Comparison of ENCODE assay signal across 8 cellular contexts in the genomic region with DNA sequence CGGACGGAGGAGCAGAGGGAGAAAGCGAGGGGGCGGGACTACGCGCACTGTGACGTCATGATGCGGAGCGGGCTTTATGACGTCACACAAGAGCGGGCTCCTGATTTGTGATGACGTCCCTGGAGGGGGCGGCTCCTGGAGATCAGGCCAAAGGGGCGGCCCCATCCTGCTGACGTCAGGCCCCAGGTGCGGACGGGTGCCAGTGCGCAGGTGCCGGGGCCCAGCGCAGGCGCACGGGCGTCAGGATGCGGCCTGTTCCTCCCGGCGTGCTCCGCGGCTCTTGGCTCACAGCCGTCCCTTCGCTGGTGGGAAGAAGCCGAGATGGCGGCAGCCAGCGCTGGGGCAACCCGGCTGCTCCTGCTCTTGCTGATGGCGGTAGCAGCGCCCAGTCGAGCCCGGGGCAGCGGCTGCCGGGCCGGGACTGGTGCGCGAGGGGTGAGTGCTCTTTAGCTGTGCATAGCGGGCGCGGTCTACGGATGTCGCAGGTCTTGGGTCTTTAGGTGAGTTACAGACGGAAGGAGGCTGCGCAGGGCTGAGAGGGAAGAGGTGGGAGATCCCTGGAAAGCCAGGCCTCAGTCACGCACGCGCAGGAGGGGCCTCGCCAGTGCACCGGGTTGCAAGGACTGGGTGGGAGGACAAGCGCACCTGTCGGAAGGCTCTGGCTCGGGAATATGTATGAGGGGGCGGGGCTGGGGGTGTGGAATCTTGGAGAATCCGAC. TPM values are rescaled to one million over a fixed set of nuclear protein-coding genes. Genes with fewer than 3 reads are reported as not detected.
DNase-seq lines count a peak whose midpoint lies in the region; ATAC-seq and TF ChIP-seq lines count a peak whose summit lies in the region.

A gene (plus strand): TSS at position 284 of the 719 bp plus-strand sequence. CDS start 38 bp downstream, at position 322.
A gene (minus strand): TSS at position 625 of the 719 bp plus-strand sequence. CDS start 460 bp downstream, at position 165.

- H3K9ac ChIP-seq in mesenchymal stem cell (ENCODE audit: low read length), result peak within 1 kb of the TSS; percentile 90

- H3K27ac ChIP-seq in effector memory CD4-positive, alpha-beta T cell (ENCODE audit: insufficient read depth, low read length, poor library complexity, severe bottlenecking), result peak within 1 kb of the TSS; percentile 78
- peak within 1 kb of the TSS; percentile 22 for H3K27ac ChIP-seq in mesenchymal stem cell (ENCODE audit: low read length, poor library complexity, severe bottlenecking)

- no peak within 1 kb of the TSS for H2BK120ac ChIP-seq in mesenchymal stem cell (ENCODE audit: low read depth, low read length)

- TF ChIP-seq CTCF in BE2C (IDR thresholded peaks at IDR 0.05; ENCODE audit: low read depth, low read length), result no peak

- no peak within 1 kb of the TSS for H2BK5ac ChIP-seq in mesenchymal stem cell (ENCODE audit: low read depth, low read length, poor library complexity, severe bottlenecking)

- H4K91ac ChIP-seq in mesenchymal stem cell (ENCODE audit: low read length), result peak within 1 kb of the TSS; percentile 97

- peak within 1 kb of the TSS; percentile 99 for H4K8ac ChIP-seq in mesenchymal stem cell (ENCODE audit: low read length)

- ATAC-seq in GM19324 (IDR thresholded peaks at IDR 0.05; ENCODE audit: low FRiP score, unreplicated experiment) (peak; percentile 85), HG03460 (IDR thresholded peaks at IDR 0.05; ENCODE audit: unreplicated experiment) (peak; percentile 79)

- peak within 1 kb of the TSS in 1 of 2 experiments; percentile 80 for H3K14ac ChIP-seq in mesenchymal stem cell (ENCODE audit: low read length in 2 of 2)

- no peak within 1 kb of the TSS for H2BK12ac ChIP-seq in mesenchymal stem cell (ENCODE audit: low read length in 2 of 2)

- H3K36me3 ChIP-seq in BE2C (peaks cover 9% of the 10 kb centered on the region), mesenchymal stem cell (ENCODE audit: control insufficient read depth in 1 of 2, insufficient read depth in 2 of 2, low read depth in 1 of 2, low read length in 2 of 2) (peaks cover 13 to 34% of the 10 kb centered on the region in 2 experiments)
- peaks cover 24% of the 10 kb centered on the region for H3K36me3 ChIP-seq in effector memory CD4-positive, alpha-beta T cell (ENCODE audit: control insufficient read depth, insufficient read depth, low read length)

- H3K4ac ChIP-seq in mesenchymal stem cell (ENCODE audit: low read depth in 1 of 2, low read length in 2 of 2), result peak within 1 kb of the TSS; percentile 87 to 88

- H3K23ac ChIP-seq in mesenchymal stem cell (ENCODE audit: low read length in 2 of 2), result peak within 1 kb of the TSS in 1 of 2 experiments; percentile 60

- DNase-seq in BE2C, result peak; percentile 93
- peak; percentile 89 for DNase-seq in NCI-H748 treated with DMSO at 0.1 percent for 48 hours (lab: John Stamatoyannopoulos, UW)
- DNase-seq in activated CD8-positive, alpha-beta memory T cell treated with anti-CD3 and anti-CD28 coated beads for 24 hours, result peak; percentile 95
- DNase-seq in effector memory CD4-positive, alpha-beta T cell, result peak; percentile 88 to 90 (median 89)
- peak; percentile 95 for DNase-seq in mesenchymal stem cell
- DNase-seq in stimulated activated CD8-positive, alpha-beta memory T cell treated with anti-CD3 and anti-CD28 coated beads, Interleukin-12 subunit alpha, Interleukin-12 subunit beta, amount 100 ng/mL, for 1 hour (ENCODE audit: low read depth), result peak; percentile 78

- H3K9me3 ChIP-seq in BE2C, result no peaks in the 10 kb centered on the region
- no peaks in the 10 kb centered on the region for H3K9me3 ChIP-seq in effector memory CD4-positive, alpha-beta T cell (ENCODE audit: control insufficient read depth, low read length)
- H3K9me3 ChIP-seq in mesenchymal stem cell (ENCODE audit: control insufficient read depth, low read length), result no peaks in the 10 kb centered on the region

- H2AFZ ChIP-seq in mesenchymal stem cell (ENCODE audit: low read depth, low read length), result peak within 1 kb of the TSS; percentile 87

- no peak within 1 kb of the TSS for H2AK5ac ChIP-seq in mesenchymal stem cell (ENCODE audit: low read length, severe bottlenecking)

- H3K4me1 ChIP-seq in BE2C, result no peaks in the 10 kb centered on the region; the same call in 1 of the 2 replicates
- peaks cover 14% of the 10 kb centered on the region for H3K4me1 ChIP-seq in effector memory CD4-positive, alpha-beta T cell (ENCODE audit: control insufficient read depth, insufficient read depth, low read length, poor library complexity, severe bottlenecking)
- H3K4me1 ChIP-seq in mesenchymal stem cell (ENCODE audit: control insufficient read depth, insufficient read depth, low read depth, low read length), result peaks cover 13% of the 10 kb centered on the region

- H3K27me3 ChIP-seq in BE2C (no peaks in the 10 kb centered on the region), mesenchymal stem cell (ENCODE audit: control insufficient read depth in 1 of 2, insufficient read depth in 1 of 2, low read length in 2 of 2) (no peaks in the 10 kb centered on the region)
- no peaks in the 10 kb centered on the region for H3K27me3 ChIP-seq in effector memory CD4-positive, alpha-beta T cell (replicated peaks; ENCODE audit: control insufficient read depth, insufficient read depth, low read length, poor library complexity, severe bottlenecking)

- H3K4me3 ChIP-seq in BE2C (ENCODE audit: low read depth, low read length), result peak within 1 kb of the TSS; percentile 85
- H3K4me3 ChIP-seq in effector memory CD4-positive, alpha-beta T cell (ENCODE audit: insufficient read depth, low read depth, low read length, poor library complexity, severe bottlenecking), result peak within 1 kb of the TSS; percentile 76
- peak within 1 kb of the TSS; percentile 96 to 99 for H3K4me3 ChIP-seq in mesenchymal stem cell (ENCODE audit: insufficient read depth in 1 of 2, low read depth in 1 of 2, low read length in 2 of 2)

- peak within 1 kb of the TSS; percentile 70 for H3K4me2 ChIP-seq in mesenchymal stem cell (ENCODE audit: low read length, poor library complexity, severe bottlenecking)

- H3K18ac ChIP-seq in mesenchymal stem cell (ENCODE audit: low read depth in 1 of 2, low read length in 2 of 2), result peak within 1 kb of the TSS; percentile 93 to 99

- H2BK15ac ChIP-seq in mesenchymal stem cell (ENCODE audit: low read depth, poor library complexity, severe bottlenecking), result peak within 1 kb of the TSS; percentile 98

- 3% methylated on average over 58 of the region's 60 CpGs for WGBS in mesenchymal stem cell

- peaks cover 39% of the 10 kb centered on the region for H3K79me1 ChIP-seq in mesenchymal stem cell (replicated peaks; ENCODE audit: low read length, poor library complexity, severe bottlenecking)

RNA-seq across cellular contexts. Expression of the first gene that starts in this region (rescaled TPM):
- 327 TPM for polyA plus RNA-seq in BE2C (2012; ENCODE audit: insufficient read depth, insufficient read length, low read depth)
- 104 TPM for polyA plus RNA-seq in mesenchymal stem cell (2013, experiment 1 of 2)
- 102 TPM for polyA plus RNA-seq in mesenchymal stem cell (2013, experiment 2 of 2)

RNA-seq across cellular contexts. Expression of the second gene that starts in this region (rescaled TPM):
- not detected for polyA plus RNA-seq in BE2C (2012; ENCODE audit: insufficient read depth, insufficient read length, low read depth)
- polyA plus RNA-seq in mesenchymal stem cell (2013, experiment 1 of 2), result 1.0 TPM
- polyA plus RNA-seq in mesenchymal stem cell (2013, experiment 2 of 2), result 0.88 TPM

Comparison
In these comparisons a context has a peak if more than half of its experiments do, and no peak if none do; other contexts are left out.
1. Peak in every context shown above with its lines: DNase-seq, ATAC-seq, H3K4me3 ChIP-seq and H3K27ac ChIP-seq.